ENCODE assay signal across 16 cellular contexts in genomic region chr5:145981612-145982571, GRCh38. TPM values are rescaled to one million over a fixed set of nuclear protein-coding genes. Genes with fewer than 3 reads are reported as not detected.
DNase-seq lines count a peak whose midpoint lies in the region; ATAC-seq and TF ChIP-seq lines count a peak whose summit lies in the region.
"Had no signal": no experiment of that assay in that cellular context is flagged by ENCODE, and none has a peak within 500 bp of the region (broad histone marks: within the 10 kb centered on the region; RNA-seq: fewer than 3 reads in every experiment).

No MANE protein-coding gene starts in this region.

- no peaks in the 10 kb centered on the region for H3K27me3 Mint-ChIP-seq in Calu3 (ENCODE audit: unreplicated experiment)

- TF ChIP-seq CTCF in Calu3 (IDR thresholded peaks at IDR 0.05; ENCODE audit: unreplicated experiment) = no peak
- no peak for TF ChIP-seq CTCF in prostate gland (IDR thresholded peaks at IDR 0.05)
- no peak for TF ChIP-seq CTCF in OCI-LY7 (conservative IDR thresholded peaks at IDR 0.05; ENCODE audit: low read length)

- peaks cover 7% of the 10 kb centered on the region for H3K36me3 Mint-ChIP-seq in Calu3 (ENCODE audit: insufficient read depth, unreplicated experiment)
- H3K36me3 Mint-ChIP-seq: CD8-positive, alpha-beta T cell; stimulated activated naive B cell treated with anti-CD40 and anti-IgM and Interleukin-4, amounts not matched to agents 10 μg/mL and 1 μg/mL and 100 μg/mL, for 72 hours had no signal

- H3K27ac ChIP-seq in epithelial cell of prostate (peak overlapping the region; percentile 31), prostate gland (no peak overlapping the region), OCI-LY7 (ENCODE audit: low read depth, low read length, poor library complexity, severe bottlenecking) (no peak overlapping the region)
- H3K27ac ChIP-seq: RWPE1 had no signal

- H3K4me3 Mint-ChIP-seq in Calu3 (ENCODE audit: low read depth, unreplicated experiment) = peak overlapping the region; percentile 9
- H3K4me3 Mint-ChIP-seq: CD8-positive, alpha-beta T cell; stimulated activated naive B cell treated with anti-CD40 and anti-IgM and Interleukin-4, amounts not matched to agents 10 μg/mL and 1 μg/mL and 100 μg/mL, for 72 hours had no signal

- no peak overlapping the region for H3K4me2 ChIP-seq in OCI-LY7 (ENCODE audit: low read length)

- POLR2A ChIA-PET in OCI-LY7 (lab: Charles Lee) = no interaction called here

- DNase-seq in Calu3 (peak; percentile 68), NCI-H2029 (lab: John Stamatoyannopoulos, UW) (peak; percentile 55), epithelial cell of prostate (ENCODE audit: low read depth, low spot score) (peak; percentile 27), prostate gland (ENCODE audit: low spot score) (peak; percentile 72), OCI-LY7 (ENCODE audit: low spot score) (no peak)
- no peak for DNase-seq in stimulated activated naive CD4-positive, alpha-beta T cell treated with Interleukin-2 at 50 U/mL for 16 hours (lab: John Stamatoyannopoulos, UW)
- no peak for DNase-seq in stimulated activated naive CD4-positive, alpha-beta T cell (lab: John Stamatoyannopoulos, UW)
- DNase-seq: activated naive CD4-positive, alpha-beta T cell; CD8-positive, alpha-beta T cell; KG1; midbrain; stimulated activated CD4-positive, alpha-beta T cell treated with anti-CD3 and anti-CD28 coated beads, Interleukin-4, amount 100 ng/mL, for 1 hour; stimulated activated naive B cell treated with anti-CD40 and anti-IgM and Interleukin-4, amounts not matched to agents 10 μg/mL and 1 μg/mL and 100 μg/mL, for 72 hours; T1000 had no signal

- BruUV-seq in Calu3 (replicated peaks; lab: Mats Ljungman, UMichigan) (no TSS peak), OCI-LY7 (replicated peaks; lab: Mats Ljungman, UMichigan) (no TSS peak)

- CTCF ChIA-PET in Calu3 (lab: Charles Lee) (interaction anchor here (1.0 to 2.5 kb wide), 7 partner anchors 35 to 170 kb away, joined by 3 to 9 read pairs (median 5); no protein-coding TSS in a partner anchor), OCI-LY7 (lab: Charles Lee; ENCODE audit: unreplicated experiment) (no interaction called here)

- intact Hi-C loops in Calu3 (cut with micrococcal nuclease; ENCODE audit: unreplicated experiment) = loop anchor here (1.0 to 5.0 kb wide), 5 partner anchors 73 to 1812 kb away; partner anchors contain the start of genes KCTD16, LARS1, PRELID2 and YIPF5
- intact Hi-C loops in prostate gland (cut with DNase I) = no loop called here
- intact Hi-C loops in OCI-LY7 (cut with micrococcal nuclease; ENCODE audit: unreplicated experiment) = no loop called here

- H3K9me3 ChIP-seq in prostate gland (no peaks in the 10 kb centered on the region), OCI-LY7 (ENCODE audit: low read length) (no peaks in the 10 kb centered on the region)

- no peak for TF ChIP-seq POLR2A in prostate gland (IDR thresholded peaks at IDR 0.05)

- H3K36me3 ChIP-seq in prostate gland = no peaks in the 10 kb centered on the region
- H3K36me3 ChIP-seq in OCI-LY7 (ENCODE audit: insufficient read depth, low read length) = no peaks in the 10 kb centered on the region

- WGBS in prostate gland = 29% methylated on average over 3 of the region's 3 CpGs

- no peak for ATAC-seq in GM18502 (IDR thresholded peaks at IDR 0.05; ENCODE audit: poor library complexity, unreplicated experiment)
- ATAC-seq: CD8-positive, alpha-beta T cell; stimulated activated naive B cell treated with anti-CD40 and anti-IgM and Interleukin-4, amounts not matched to agents 10 μg/mL and 1 μg/mL and 100 μg/mL, for 72 hours had no signal

- no peaks in the 10 kb centered on the region for H3K27me3 ChIP-seq in prostate gland (replicated peaks; ENCODE audit: insufficient read depth)

- H3K9me2 ChIP-seq in OCI-LY7 (ENCODE audit: insufficient read depth, low read length) = no peaks in the 10 kb centered on the region

- no peaks in the 10 kb centered on the region for H3K9me3 Mint-ChIP-seq in Calu3 (ENCODE audit: low read depth, unreplicated experiment)
- H3K9me3 Mint-ChIP-seq: CD8-positive, alpha-beta T cell; stimulated activated naive B cell treated with anti-CD40 and anti-IgM and Interleukin-4, amounts not matched to agents 10 μg/mL and 1 μg/mL and 100 μg/mL, for 72 hours had no signal

- no peak overlapping the region for H3K4me3 ChIP-seq in prostate gland
- no peak overlapping the region for H3K4me3 ChIP-seq in OCI-LY7 (ENCODE audit: low read depth, low read length, poor library complexity, severe bottlenecking)

- peak overlapping the region; percentile 50 for H3K27ac Mint-ChIP-seq in Calu3 (ENCODE audit: unreplicated experiment)
- H3K27ac Mint-ChIP-seq: CD8-positive, alpha-beta T cell; stimulated activated naive B cell treated with anti-CD40 and anti-IgM and Interleukin-4, amounts not matched to agents 10 μg/mL and 1 μg/mL and 100 μg/mL, for 72 hours had no signal

- H4K20me1 ChIP-seq in OCI-LY7 (ENCODE audit: insufficient read depth, low read length) = no peaks in the 10 kb centered on the region

- H3K79me2 ChIP-seq in OCI-LY7 (ENCODE audit: insufficient read depth, low read depth, low read length) = no peaks in the 10 kb centered on the region

- H2AFZ ChIP-seq in OCI-LY7 (ENCODE audit: low read length) = no peak overlapping the region

- peaks cover 73% of the 10 kb centered on the region for H3K4me1 Mint-ChIP-seq in Calu3 (ENCODE audit: low read depth, unreplicated experiment)
- H3K4me1 Mint-ChIP-seq: stimulated activated naive B cell treated with anti-CD40 and anti-IgM and Interleukin-4, amounts not matched to agents 10 μg/mL and 1 μg/mL and 100 μg/mL, for 72 hours had no signal

- H3K4me1 ChIP-seq in prostate gland (replicated peaks) (peaks cover 4% of the 10 kb centered on the region), OCI-LY7 (ENCODE audit: insufficient read depth, low read length, poor library complexity, severe bottlenecking) (no peaks in the 10 kb centered on the region)

RNA-seq across cellular contexts. Expression of gene SH3RF2, which starts 45.5 kb away (rescaled TPM):
- 21.9 and 25.1 TPM in 2 replicates for total RNA-seq in Calu3 (2022)
- total RNA-seq in prostate gland = 10 to 100 TPM; 18.2 to 43.9 TPM
- total RNA-seq in OCI-LY7 (2014; rRNA removed; shearing (Covaris generic)) = not detected in 2 replicates
- not detected in 2 replicates for total RNA-seq in OCI-LY7 (2022)
- total RNA-seq: CD8-positive, alpha-beta T cell had no signal

Comparison
In these comparisons a context has a peak if more than half of its experiments do, and no peak if none do; other contexts are left out.
1. DNase-seq: peak in Calu3 (single experiment), NCI-H2029 (single experiment), epithelial cell of prostate (single experiment) and prostate gland (single experiment); none in stimulated activated naive CD4-positive, alpha-beta T cell treated with Interleukin-2 at 50 U/mL for 16 hours (single experiment), stimulated activated naive CD4-positive, alpha-beta T cell (0 of 6) and OCI-LY7 (single experiment).
2. RNA of gene SH3RF2, which starts 45.5 kb away (total RNA-seq): 18.2 to 43.9 TPM in prostate gland and 21.9 to 25.1 TPM in Calu3; not detected in OCI-LY7; every median in the first group is over 10 times any median in the second.